In genomic region chr13:30807392-30807791, GRCh38 we compare ENCODE assay signal across 1 cellular context.
TF ChIP-seq lines count a peak whose summit lies in the region.

No MANE protein-coding gene starts in this region.

TF ChIP-seq in HepG2, 621 proteins besides CTCF, POLR2A, EP300 and RAD21:
- TF ChIP-seq MZF1 (CRISPR knock-in tag; IDR thresholded peaks at IDR 0.05; ENCODE audit: borderline replicate concordance) (no peak), ZMYM3 (CRISPR knock-in tag; IDR thresholded peaks at IDR 0.05) (peak; percentile 74)
TF ChIP-seq in HepG2: peak in this region for 1.
